26 cellular contexts compared by ENCODE assay signal in the genomic region with DNA sequence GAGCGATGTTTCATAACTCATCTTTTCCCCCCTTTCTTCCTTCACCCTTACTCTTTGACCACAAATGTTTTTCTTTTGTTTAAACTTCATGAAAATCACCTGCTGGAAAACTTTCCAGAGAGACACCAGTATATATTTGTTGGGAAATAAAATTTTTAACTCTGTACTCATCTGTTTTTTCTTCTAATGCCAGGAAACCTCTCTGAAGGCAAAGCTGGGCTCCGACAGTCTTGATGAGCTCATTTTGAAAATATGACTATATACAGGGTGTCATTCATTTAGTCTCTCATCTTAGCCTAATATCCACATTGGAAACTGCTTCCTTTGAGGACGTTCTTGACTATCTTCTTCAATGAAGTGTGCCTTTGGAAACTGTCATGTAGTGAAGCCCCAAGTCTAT.
"Had no signal": no experiment of that assay in that cellular context is flagged by ENCODE, and none has a peak within 500 bp of the region (broad histone marks: within the 10 kb centered on the region; RNA-seq: fewer than 3 reads in every experiment).

No MANE protein-coding gene starts in this region.

- H3K4me1 Mint-ChIP-seq: naive thymus-derived CD8-positive, alpha-beta T cell; stimulated activated memory B cell treated with anti-CD40 and anti-IgM and Interleukin-4, amounts not matched to agents 10 μg/mL and 1 μg/mL and 100 μg/mL, for 72 hours had no signal

- H3K36me3 ChIP-seq: esophagus squamous epithelium, gastrocnemius medialis, heart left ventricle, lower lobe of right lung, ovary, sigmoid colon, spleen, tibial artery had no signal

- H3K9me3 ChIP-seq: esophagus squamous epithelium, gastrocnemius medialis, heart left ventricle, lower lobe of right lung, ovary, psoas muscle, sigmoid colon, spleen, testis, tibial artery had no signal

- H3K4me1 ChIP-seq: esophagus squamous epithelium, gastrocnemius medialis, heart left ventricle, lower lobe of right lung, psoas muscle, spleen, testis, tibial artery had no signal

- ATAC-seq: effector memory CD8-positive, alpha-beta T cell; gastrocnemius medialis; heart left ventricle; left ventricle myocardium superior; lower lobe of right lung; naive thymus-derived CD8-positive, alpha-beta T cell; psoas muscle; right cardiac atrium; stimulated activated memory B cell treated with anti-CD40 and anti-IgM and Interleukin-4, amounts not matched to agents 10 μg/mL and 1 μg/mL and 100 μg/mL, for 72 hours; stimulated activated naive CD8-positive, alpha-beta T cell treated with anti-CD3 and anti-CD28 coated beads, Interleukin-15, Interleukin-2, amounts not matched to agents 100 U/mL and 50 U/mL, for 24 hours had no signal

- H3K27ac ChIP-seq: coronary artery, esophagus squamous epithelium, gastrocnemius medialis, heart left ventricle, hepatocyte, lower lobe of right lung, ovary, psoas muscle, sigmoid colon, spleen, testis, tibial artery had no signal

- H3K27me3 Mint-ChIP-seq: effector memory CD8-positive, alpha-beta T cell; naive thymus-derived CD8-positive, alpha-beta T cell; stimulated activated memory B cell treated with anti-CD40 and anti-IgM and Interleukin-4, amounts not matched to agents 10 μg/mL and 1 μg/mL and 100 μg/mL, for 72 hours had no signal

- DNase-seq: dermis blood vessel endothelial cell; effector memory CD8-positive, alpha-beta T cell; erythroblast; esophagus squamous epithelium; gastrocnemius medialis; heart left ventricle; islet precursor cell; left ventricle myocardium superior; lower lobe of right lung; naive thymus-derived CD8-positive, alpha-beta T cell; occipital lobe; ovary; posterior cingulate gyrus; psoas muscle; right cardiac atrium; sigmoid colon; spleen; stimulated activated CD4-positive, alpha-beta T cell treated with anti-CD3 and anti-CD28 coated beads, Interleukin-4, amount 100 ng/mL, for 4 hours; stimulated activated naive CD8-positive, alpha-beta T cell treated with anti-CD3 and anti-CD28 coated beads, Interleukin-15, Interleukin-2, amounts not matched to agents 100 U/mL and 50 U/mL, for 24 hours; substantia nigra; testis; tibial artery had no signal

- H3K27me3 ChIP-seq: esophagus squamous epithelium, gastrocnemius medialis, hepatocyte, ovary, sigmoid colon, spleen, testis, tibial artery had no signal

- H3K36me3 Mint-ChIP-seq: stimulated activated memory B cell treated with anti-CD40 and anti-IgM and Interleukin-4, amounts not matched to agents 10 μg/mL and 1 μg/mL and 100 μg/mL, for 72 hours; type B pancreatic cell had no signal

- H3K27ac Mint-ChIP-seq: effector memory CD8-positive, alpha-beta T cell; naive thymus-derived CD8-positive, alpha-beta T cell; stimulated activated memory B cell treated with anti-CD40 and anti-IgM and Interleukin-4, amounts not matched to agents 10 μg/mL and 1 μg/mL and 100 μg/mL, for 72 hours; type B pancreatic cell had no signal

- H3K4me3 Mint-ChIP-seq: effector memory CD8-positive, alpha-beta T cell; naive thymus-derived CD8-positive, alpha-beta T cell; stimulated activated memory B cell treated with anti-CD40 and anti-IgM and Interleukin-4, amounts not matched to agents 10 μg/mL and 1 μg/mL and 100 μg/mL, for 72 hours; type B pancreatic cell had no signal

- H3K4me3 ChIP-seq: coronary artery, esophagus squamous epithelium, gastrocnemius medialis, heart left ventricle, hepatocyte, lower lobe of right lung, ovary, psoas muscle, sigmoid colon, spleen, testis, tibial artery had no signal

- H3K9me3 Mint-ChIP-seq: type B pancreatic cell had no signal
